1 cellular context compared by ENCODE assay signal in the genomic region with DNA sequence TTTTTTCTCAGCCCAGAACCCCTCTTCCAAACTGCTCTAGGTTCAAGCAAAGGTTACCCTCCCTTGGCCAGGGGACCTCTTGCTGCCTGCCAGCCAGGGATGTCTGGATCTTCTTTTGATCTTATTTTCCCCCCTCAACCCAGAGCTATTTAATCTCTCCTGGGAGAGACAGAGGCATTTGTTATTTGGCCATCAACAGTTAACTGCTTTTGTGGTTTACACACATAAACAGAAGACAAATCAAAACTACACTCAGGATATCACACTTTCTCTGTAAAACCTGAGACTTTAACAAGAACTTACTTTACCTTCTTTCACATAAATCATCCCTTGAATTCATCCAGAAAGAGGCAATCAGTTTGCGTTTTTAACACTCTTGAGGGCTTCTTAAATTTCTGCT.
TF ChIP-seq lines count a peak whose summit lies in the region.

No MANE protein-coding gene starts in this region.

TF ChIP-seq in WTC11, 78 proteins besides CTCF, POLR2A, EP300 and RAD21 (continued from another document):
- TF ChIP-seq, protein P1, sequence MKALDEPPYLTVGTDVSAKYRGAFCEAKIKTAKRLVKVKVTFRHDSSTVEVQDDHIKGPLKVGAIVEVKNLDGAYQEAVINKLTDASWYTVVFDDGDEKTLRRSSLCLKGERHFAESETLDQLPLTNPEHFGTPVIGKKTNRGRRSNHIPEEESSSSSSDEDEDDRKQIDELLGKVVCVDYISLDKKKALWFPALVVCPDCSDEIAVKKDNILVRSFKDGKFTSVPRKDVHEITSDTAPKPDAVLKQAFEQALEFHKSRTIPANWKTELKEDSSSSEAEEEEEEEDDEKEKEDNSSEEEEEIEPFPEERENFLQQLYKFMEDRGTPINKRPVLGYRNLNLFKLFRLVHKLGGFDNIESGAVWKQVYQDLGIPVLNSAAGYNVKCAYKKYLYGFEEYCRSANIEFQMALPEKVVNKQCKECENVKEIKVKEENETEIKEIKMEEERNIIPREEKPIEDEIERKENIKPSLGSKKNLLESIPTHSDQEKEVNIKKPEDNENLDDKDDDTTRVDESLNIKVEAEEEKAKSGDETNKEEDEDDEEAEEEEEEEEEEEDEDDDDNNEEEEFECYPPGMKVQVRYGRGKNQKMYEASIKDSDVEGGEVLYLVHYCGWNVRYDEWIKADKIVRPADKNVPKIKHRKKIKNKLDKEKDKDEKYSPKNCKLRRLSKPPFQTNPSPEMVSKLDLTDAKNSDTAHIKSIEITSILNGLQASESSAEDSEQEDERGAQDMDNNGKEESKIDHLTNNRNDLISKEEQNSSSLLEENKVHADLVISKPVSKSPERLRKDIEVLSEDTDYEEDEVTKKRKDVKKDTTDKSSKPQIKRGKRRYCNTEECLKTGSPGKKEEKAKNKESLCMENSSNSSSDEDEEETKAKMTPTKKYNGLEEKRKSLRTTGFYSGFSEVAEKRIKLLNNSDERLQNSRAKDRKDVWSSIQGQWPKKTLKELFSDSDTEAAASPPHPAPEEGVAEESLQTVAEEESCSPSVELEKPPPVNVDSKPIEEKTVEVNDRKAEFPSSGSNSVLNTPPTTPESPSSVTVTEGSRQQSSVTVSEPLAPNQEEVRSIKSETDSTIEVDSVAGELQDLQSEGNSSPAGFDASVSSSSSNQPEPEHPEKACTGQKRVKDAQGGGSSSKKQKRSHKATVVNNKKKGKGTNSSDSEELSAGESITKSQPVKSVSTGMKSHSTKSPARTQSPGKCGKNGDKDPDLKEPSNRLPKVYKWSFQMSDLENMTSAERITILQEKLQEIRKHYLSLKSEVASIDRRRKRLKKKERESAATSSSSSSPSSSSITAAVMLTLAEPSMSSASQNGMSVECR (CRISPR knock-in tag; IDR thresholded peaks at IDR 0.05; ENCODE audit: borderline replicate concordance), result no peak
- TF ChIP-seq, protein P2, sequence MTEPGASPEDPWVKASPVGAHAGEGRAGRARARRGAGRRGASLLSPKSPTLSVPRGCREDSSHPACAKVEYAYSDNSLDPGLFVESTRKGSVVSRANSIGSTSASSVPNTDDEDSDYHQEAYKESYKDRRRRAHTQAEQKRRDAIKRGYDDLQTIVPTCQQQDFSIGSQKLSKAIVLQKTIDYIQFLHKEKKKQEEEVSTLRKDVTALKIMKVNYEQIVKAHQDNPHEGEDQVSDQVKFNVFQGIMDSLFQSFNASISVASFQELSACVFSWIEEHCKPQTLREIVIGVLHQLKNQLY (CRISPR knock-in tag; IDR thresholded peaks at IDR 0.05), result no peak
- TF ChIP-seq CREM (CRISPR knock-in tag; IDR thresholded peaks at IDR 0.05), result no peak
- TF ChIP-seq SOX15 (CRISPR knock-in tag; IDR thresholded peaks at IDR 0.05), result no peak
- TF ChIP-seq TCF7 (CRISPR knock-in tag; IDR thresholded peaks at IDR 0.05; ENCODE audit: low read depth), result no peak
